In the genomic region with DNA sequence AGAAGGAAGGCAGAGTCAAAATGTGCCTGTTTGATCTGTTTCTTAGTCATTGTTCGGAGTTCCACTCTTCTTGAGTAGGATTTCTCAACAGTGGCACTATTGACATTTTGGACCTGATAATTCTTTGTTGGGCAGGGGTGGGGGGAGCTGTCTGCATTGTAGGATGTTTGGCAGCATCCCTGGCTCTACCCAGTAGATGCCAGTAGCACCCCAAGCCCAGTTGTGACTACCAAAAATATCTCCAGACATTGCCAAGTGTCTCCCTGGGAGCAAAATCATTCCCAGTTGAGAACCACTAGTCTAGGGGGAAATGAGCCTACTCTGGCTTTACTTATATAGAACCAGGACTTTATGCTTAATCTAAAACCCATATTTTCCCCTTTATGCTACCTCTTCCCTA, we compare ENCODE assay signal across 8 cellular contexts. TPM values are rescaled to one million over a fixed set of nuclear protein-coding genes. Genes with fewer than 3 reads are reported as not detected.
A peak's percentile ranks its signal among the peaks of the same experiment; 100 is the strongest.
DNase-seq lines count a peak whose midpoint lies in the region; ATAC-seq, FAIRE-seq and TF ChIP-seq lines count a peak whose summit lies in the region.

No MANE protein-coding gene starts in this region.

- peaks cover 34% of the 10 kb centered on the region for H3K79me2 ChIP-seq in OCI-LY1 (ENCODE audit: insufficient read depth, low read length)
- H3K79me2 ChIP-seq in H1 (ENCODE audit: control insufficient read depth in 1 of 2, insufficient read depth in 2 of 2, low read length in 2 of 2): peaks cover 3 to 35% of the 10 kb centered on the region in 2 experiments; a peak in 3 of 4 replicates

- no peak overlapping the region for H2BK120ac ChIP-seq in H1 (replicated peaks; ENCODE audit: low read depth, low read length)

- no peak overlapping the region for H3K14ac ChIP-seq in H1 (ENCODE audit: insufficient read length)

- H3K4me2 ChIP-seq in OCI-LY1 (ENCODE audit: low read length) (peak overlapping the region; percentile 94), H1 (ENCODE audit: insufficient read depth in 1 of 2, low read depth in 2 of 2, low read length in 2 of 2) (peak overlapping the region; percentile 72 to 99)

- intact Hi-C loops in CD4-positive, alpha-beta T cell (cut with DNase I, micrococcal nuclease): loop anchor here in 1 of 2 experiments (2.0 kb wide), 1 partner anchor 85 kb away; no protein-coding TSS in a partner anchor

- H4K5ac ChIP-seq in H1 (ENCODE audit: insufficient read length, low read depth, low read length): no peak overlapping the region

- no peaks in the 10 kb centered on the region; the same call in 1 of the 2 replicates for H3K79me1 ChIP-seq in H1 (ENCODE audit: low read depth, low read length)

- H3K36me3 ChIP-seq in OCI-LY1 (ENCODE audit: insufficient read depth, low read length) (peaks cover under 1% of the 10 kb centered on the region; the same call in 1 of the 2 replicates), H1 (ENCODE audit: control insufficient read depth in 2 of 4, insufficient read depth in 4 of 4, low read length in 3 of 4) (peaks cover 0 to 6% (median 0%) of the 10 kb centered on the region in 4 experiments; a peak in 1 of 8 replicates), neutrophil (peaks cover 21% of the 10 kb centered on the region)

- H3K4me3 ChIP-seq in OCI-LY1 (ENCODE audit: low read depth, low read length, poor library complexity, severe bottlenecking) (peak overlapping the region; percentile 83), H1 (ENCODE audit: extremely low read depth in 1 of 4, insufficient read depth in 2 of 4, low read depth in 3 of 4, low read length in 4 of 4) (peak overlapping the region; percentile 84 to 91 (median 90); a peak in 7 of 8 replicates), neutrophil (ENCODE audit: low read depth in 1 of 2, low read length in 1 of 2) (peak overlapping the region; percentile 64 to 99)

- no peak for TF ChIP-seq RAD21 in H1 (IDR thresholded peaks at IDR 0.05 in 1 of 2, conservative IDR thresholded peaks at IDR 0.05 in 1 of 2; ENCODE audit: low read depth in 2 of 2, low read length in 2 of 2)

- WGBS in H1 (ENCODE audit: extremely low coverage in 1 of 2, insufficient coverage in 1 of 2, insufficient read length in 1 of 2, insufficient replicate concordance in 2 of 2, low coverage in 1 of 2, low lambda C conversion rate in 2 of 2, missing lambda C conversion rate in 1 of 2), 2 experiments: 90% methylated on average over 1 of the region's 1 CpG; no CpG with 5 or more reads in 1 of the 2 experiments

- H4K8ac ChIP-seq in H1 (ENCODE audit: extremely low read depth, insufficient read depth, low read length): no peak overlapping the region

- H3K4me3 Mint-ChIP-seq in CD4-positive, alpha-beta T cell: peak overlapping the region; percentile 97

- H2AK5ac ChIP-seq in H1 (ENCODE audit: low read depth, low read length): 0 out of 2 replicates have a peak overlapping the region, but pooled peaks have one; percentile 1

- ATAC-seq in CD4-positive, alpha-beta T cell (ENCODE audit: poor library complexity): no peak
- no peak for ATAC-seq in HG02571 (IDR thresholded peaks at IDR 0.05; ENCODE audit: unreplicated experiment)

- peak overlapping the region; percentile 93 for H3K27ac Mint-ChIP-seq in CD4-positive, alpha-beta T cell

- H3K18ac ChIP-seq in H1 (ENCODE audit: extremely low read depth, low read length): no peak overlapping the region

- H3K9ac ChIP-seq in OCI-LY1 (ENCODE audit: low read length) (peak overlapping the region; percentile 81), H1 (replicated peaks in 1 of 4; ENCODE audit: extremely low read depth in 1 of 4, low read depth in 3 of 4, low read length in 3 of 4) (peak overlapping the region in 2 of 4 experiments; percentile 4 to 5; a peak in 3 of 7 replicates)

- H4K20me1 ChIP-seq in OCI-LY1 (ENCODE audit: insufficient read depth, low read length) (no peaks in the 10 kb centered on the region), H1 (replicated peaks in 1 of 2; ENCODE audit: control insufficient read depth in 1 of 2, insufficient read depth in 2 of 2, low read length in 2 of 2) (peaks cover 0 to 1% of the 10 kb centered on the region in 2 experiments)

- H3K9me2 ChIP-seq in OCI-LY1 (ENCODE audit: low read depth, low read length): no peaks in the 10 kb centered on the region

- H3K23ac ChIP-seq in H1 (ENCODE audit: insufficient read length): no peak overlapping the region

- H3K36me3 Mint-ChIP-seq in CD4-positive, alpha-beta T cell (ENCODE audit: low read depth): peaks cover 20% of the 10 kb centered on the region

- no peak overlapping the region for H3K56ac ChIP-seq in H1 (replicated peaks; ENCODE audit: insufficient read length, low read depth, low read length)

- no peaks in the 10 kb centered on the region for H3K27me3 Mint-ChIP-seq in CD4-positive, alpha-beta T cell

- H3K27me3 ChIP-seq in CD4-positive, alpha-beta T cell (ENCODE audit: control insufficient read depth, insufficient read depth, low read length): no peaks in the 10 kb centered on the region
- no peaks in the 10 kb centered on the region for H3K27me3 ChIP-seq in OCI-LY1 (ENCODE audit: insufficient read depth, low read length)
- no peaks in the 10 kb centered on the region; a peak in 1 of 7 replicates for H3K27me3 ChIP-seq in H1 (replicated peaks in 1 of 4; ENCODE audit: control insufficient read depth in 3 of 4, extremely low read depth in 1 of 4, insufficient read depth in 3 of 4, low read length in 3 of 4)
- no peaks in the 10 kb centered on the region for H3K27me3 ChIP-seq in neutrophil

- no peaks in the 10 kb centered on the region for H3K9me3 ChIP-seq in CD4-positive, alpha-beta T cell (ENCODE audit: control insufficient read depth, low read length)
- no peaks in the 10 kb centered on the region for H3K9me3 ChIP-seq in OCI-LY1 (ENCODE audit: low read length)
- no peaks in the 10 kb centered on the region for H3K9me3 ChIP-seq in H1 (ENCODE audit: insufficient read depth in 2 of 2, low read depth in 1 of 2, low read length in 1 of 2)
- H3K9me3 ChIP-seq in neutrophil: no peaks in the 10 kb centered on the region

- no peak overlapping the region for H3K4ac ChIP-seq in H1 (replicated peaks; ENCODE audit: insufficient read length, low read depth, low read length)

- H2BK20ac ChIP-seq in H1 (ENCODE audit: low read length): no peak overlapping the region

- H2AFZ ChIP-seq in OCI-LY1 (ENCODE audit: low read length): no peak overlapping the region
- no peak overlapping the region for H2AFZ ChIP-seq in H1 (ENCODE audit: low read length)

- peaks cover 16% of the 10 kb centered on the region for H3K23me2 ChIP-seq in H1 (ENCODE audit: low read depth, low read length)

- H2BK15ac ChIP-seq in H1 (ENCODE audit: low read length): peak overlapping the region; percentile 36; the same call in 1 of the 2 replicates

- peak overlapping the region; percentile 81 for H3K27ac ChIP-seq in CD4-positive, alpha-beta T cell (ENCODE audit: low read depth, low read length)
- H3K27ac ChIP-seq in OCI-LY1 (ENCODE audit: low read depth, low read length, poor library complexity, severe bottlenecking): peak overlapping the region; percentile 61
- no peak overlapping the region for H3K27ac ChIP-seq in H1 (ENCODE audit: low read depth, low read length)
- H3K27ac ChIP-seq in neutrophil: peak overlapping the region; percentile 92

- H3K9me3 Mint-ChIP-seq in CD4-positive, alpha-beta T cell: no peaks in the 10 kb centered on the region

- peaks cover 42% of the 10 kb centered on the region for H3K4me1 Mint-ChIP-seq in CD4-positive, alpha-beta T cell (ENCODE audit: low read depth)

- CTCF ChIA-PET in CD4-positive, alpha-beta T cell (lab: Charles Lee): interaction anchor here (1.2 kb wide), 1 partner anchor 239 kb away, joined by 4 read pairs; a partner anchor contains a TSS
- CTCF ChIA-PET in H1 (lab: Charles Lee; ENCODE audit: partially characterized antibody): interaction anchor here (0.7 to 5.8 kb wide), 4 partner anchors 10 to 412 kb away, joined by 3 to 34 read pairs (median 3); no protein-coding TSS in a partner anchor

- TF ChIP-seq EP300 in H1 (IDR thresholded peaks at IDR 0.05; ENCODE audit: borderline replicate concordance in 1 of 2, low read depth in 2 of 2, low read length in 2 of 2): no peak

- no peak for TF ChIP-seq CTCF in CD4-positive, alpha-beta T cell (IDR thresholded peaks at IDR 0.05)
- no peak for TF ChIP-seq CTCF in OCI-LY1 (IDR thresholded peaks at IDR 0.05; ENCODE audit: low read length)
- no peak for TF ChIP-seq CTCF in H1 (IDR thresholded peaks at IDR 0.05; ENCODE audit: control extremely low read depth in 1 of 3, insufficient read depth in 1 of 3, low read depth in 1 of 3, low read length in 3 of 3)
- no peak for TF ChIP-seq CTCF in neutrophil (IDR thresholded peaks at IDR 0.05)

- H2BK5ac ChIP-seq in H1 (ENCODE audit: low read depth, low read length): no peak overlapping the region

- H3K4me1 ChIP-seq in OCI-LY1 (ENCODE audit: insufficient read depth, low read length, severe bottlenecking) (peaks cover 36% of the 10 kb centered on the region), H1 (replicated peaks in 1 of 4; ENCODE audit: control insufficient read depth in 3 of 4, insufficient read depth in 4 of 4, low read length in 3 of 4) (peaks cover 0 to 10% (median 5%) of the 10 kb centered on the region in 4 experiments; a peak in 3 of 7 replicates), neutrophil (ENCODE audit: control insufficient read depth in 1 of 2, insufficient read depth in 1 of 2, low read depth in 1 of 2, low read length in 1 of 2) (peaks cover 49 to 53% of the 10 kb centered on the region in 2 experiments)

- H3F3A ChIP-seq in OCI-LY1 (ENCODE audit: insufficient read depth, low read length): no peaks in the 10 kb centered on the region; the same call in 1 of the 2 replicates

- no peak for FAIRE-seq in H1 (lab: Jason Lieb, UNC)

- DNase-seq in CD4-positive, alpha-beta T cell: no peak
- DNase-seq in H1 (ENCODE audit: low read depth in 1 of 2, low spot score in 2 of 2): no peak
- no peak for DNase-seq in effector CD8-positive, alpha-beta T cell (lab: John Stamatoyannopoulos, UW)
- no peak for DNase-seq in NCI-H2107 (lab: John Stamatoyannopoulos, UW)
- DNase-seq in GOT3 (lab: John Stamatoyannopoulos, UW): no peak

- TF ChIP-seq POLR2A in H1 (IDR thresholded peaks at IDR 0.05; ENCODE audit: control extremely low read depth in 1 of 2, low read depth in 2 of 2, low read length in 2 of 2): no peak

- 0 out of 2 replicates have a peak overlapping the region, but pooled peaks have one; percentile 62 for H2BK12ac ChIP-seq in H1 (ENCODE audit: low read depth, low read length)

- POLR2A ChIA-PET in CD4-positive, alpha-beta T cell (lab: Charles Lee): interaction anchor here (1.6 to 1.7 kb wide), 2 partner anchors 86 to 114 kb away, joined by 5 to 18 read pairs; a partner anchor contains a TSS
- POLR2A ChIA-PET in H1 (lab: Charles Lee; ENCODE audit: partially characterized antibody): interaction anchor here (0.8 to 2.5 kb wide), 7 partner anchors 11 to 215 kb away, joined by 3 to 16 read pairs (median 4); a partner anchor contains a TSS

- no peak overlapping the region for H4K91ac ChIP-seq in H1 (replicated peaks; ENCODE audit: insufficient read length, low read length)

RNA-seq across cellular contexts. Expression of a gene that starts 1.1 kb away (rescaled TPM):
- total RNA-seq in CD4-positive, alpha-beta T cell: 1 to 10 TPM; 2.8 to 3.7 TPM
- total RNA-seq in H1 (2021; fragmentation: NEBNext Ultra II Directional; extraction: Animal tissue kit (Norgen Biotek cat#: 25700)): 33.2 and 35.4 TPM in 2 replicates
- polyA plus RNA-seq in H1 (2011; rRNA removed): 21.4 and 24.5 TPM in 2 replicates
- polyA plus RNA-seq in H1 (2011; cell fraction: cytosol; rRNA removed): 24.8 TPM
- 23.9 TPM for polyA plus RNA-seq in H1 (2011; cell fraction: nucleus; rRNA removed)
- polyA plus RNA-seq in H1 (2012, experiment 1 of 2): 24.6 to 30.0 TPM (median 28.6 TPM) in 4 replicates
- 19.7 TPM for polyA plus RNA-seq in H1 (2012, experiment 2 of 2)
- 18.1 TPM for polyA plus RNA-seq in H1 (2013, experiment 1 of 2)
- polyA plus RNA-seq in H1 (2013, experiment 2 of 2): 17.9 TPM
- polyA minus RNA-seq in H1 (2011; rRNA and poly(A)+ RNA removed): 24.8 and 31.2 TPM in 2 replicates
- 20.7 TPM for polyA minus RNA-seq in H1 (2011; cell fraction: cytosol; rRNA and poly(A)+ RNA removed)
- 16.6 TPM for polyA minus RNA-seq in H1 (2011; cell fraction: nucleus; rRNA and poly(A)+ RNA removed)

RNA-seq across cellular contexts. Expression of a gene that starts 53.6 kb away (rescaled TPM):
- total RNA-seq in CD4-positive, alpha-beta T cell: 1 to 10 TPM; 2.0 to 2.4 TPM
- 2.0 and 2.3 TPM in 2 replicates for total RNA-seq in H1 (2021; fragmentation: NEBNext Ultra II Directional; extraction: Animal tissue kit (Norgen Biotek cat#: 25700))
- polyA plus RNA-seq in H1 (2011; rRNA removed): 1.4 and 2.4 TPM in 2 replicates
- 3.3 TPM for polyA plus RNA-seq in H1 (2011; cell fraction: cytosol; rRNA removed)
- polyA plus RNA-seq in H1 (2011; cell fraction: nucleus; rRNA removed): 4.8 TPM
- 1.3 to 2.3 TPM (median 1.7 TPM) in 4 replicates for polyA plus RNA-seq in H1 (2012, experiment 1 of 2)
- polyA plus RNA-seq in H1 (2012, experiment 2 of 2): 2.9 TPM
- polyA plus RNA-seq in H1 (2013, experiment 1 of 2): 1.8 TPM
- 1.6 TPM for polyA plus RNA-seq in H1 (2013, experiment 2 of 2)
- 0.20 and 0.47 TPM in 2 replicates for polyA minus RNA-seq in H1 (2011; rRNA and poly(A)+ RNA removed)
- polyA minus RNA-seq in H1 (2011; cell fraction: cytosol; rRNA and poly(A)+ RNA removed): 2.2 TPM
- polyA minus RNA-seq in H1 (2011; cell fraction: nucleus; rRNA and poly(A)+ RNA removed): 0.80 TPM

RNA-seq across cellular contexts. Expression of a gene that starts 53.7 kb away (rescaled TPM):
- 1 to 10 TPM; 2.0 to 3.5 TPM for total RNA-seq in CD4-positive, alpha-beta T cell
- total RNA-seq in H1 (2021; fragmentation: NEBNext Ultra II Directional; extraction: Animal tissue kit (Norgen Biotek cat#: 25700)): 9.6 and 12.9 TPM in 2 replicates
- polyA plus RNA-seq in H1 (2011; rRNA removed): 16.0 and 16.1 TPM in 2 replicates
- polyA plus RNA-seq in H1 (2011; cell fraction: cytosol; rRNA removed): 15.7 TPM
- 28.3 TPM for polyA plus RNA-seq in H1 (2011; cell fraction: nucleus; rRNA removed)
- polyA plus RNA-seq in H1 (2012, experiment 1 of 2): 10.8 to 13.3 TPM (median 11.6 TPM) in 4 replicates
- polyA plus RNA-seq in H1 (2012, experiment 2 of 2): 8.8 TPM
- polyA plus RNA-seq in H1 (2013, experiment 1 of 2): 9.3 TPM
- 8.1 TPM for polyA plus RNA-seq in H1 (2013, experiment 2 of 2)
- polyA minus RNA-seq in H1 (2011; rRNA and poly(A)+ RNA removed): 1.3 and 2.9 TPM in 2 replicates
- 5.9 TPM for polyA minus RNA-seq in H1 (2011; cell fraction: cytosol; rRNA and poly(A)+ RNA removed)
- polyA minus RNA-seq in H1 (2011; cell fraction: nucleus; rRNA and poly(A)+ RNA removed): 9.0 TPM

RNA-seq across cellular contexts. Expression of a gene that starts 59.5 kb away (rescaled TPM):
- 1 to 10 TPM; 4.5 to 4.7 TPM for total RNA-seq in CD4-positive, alpha-beta T cell
- 14.4 and 15.1 TPM in 2 replicates for total RNA-seq in H1 (2021; fragmentation: NEBNext Ultra II Directional; extraction: Animal tissue kit (Norgen Biotek cat#: 25700))
- polyA plus RNA-seq in H1 (2011; rRNA removed): 21.8 and 28.6 TPM in 2 replicates
- 16.3 TPM for polyA plus RNA-seq in H1 (2011; cell fraction: cytosol; rRNA removed)
- 19.6 TPM for polyA plus RNA-seq in H1 (2011; cell fraction: nucleus; rRNA removed)
- 7.8 to 16.8 TPM (median 12.8 TPM) in 4 replicates for polyA plus RNA-seq in H1 (2012, experiment 1 of 2)
- polyA plus RNA-seq in H1 (2012, experiment 2 of 2): 19.7 TPM
- 11.5 TPM for polyA plus RNA-seq in H1 (2013, experiment 1 of 2)
- polyA plus RNA-seq in H1 (2013, experiment 2 of 2): 11.4 TPM
- 5.2 and 6.0 TPM in 2 replicates for polyA minus RNA-seq in H1 (2011; rRNA and poly(A)+ RNA removed)
- 4.8 TPM for polyA minus RNA-seq in H1 (2011; cell fraction: cytosol; rRNA and poly(A)+ RNA removed)
- polyA minus RNA-seq in H1 (2011; cell fraction: nucleus; rRNA and poly(A)+ RNA removed): 5.4 TPM
